In the genomic region with DNA sequence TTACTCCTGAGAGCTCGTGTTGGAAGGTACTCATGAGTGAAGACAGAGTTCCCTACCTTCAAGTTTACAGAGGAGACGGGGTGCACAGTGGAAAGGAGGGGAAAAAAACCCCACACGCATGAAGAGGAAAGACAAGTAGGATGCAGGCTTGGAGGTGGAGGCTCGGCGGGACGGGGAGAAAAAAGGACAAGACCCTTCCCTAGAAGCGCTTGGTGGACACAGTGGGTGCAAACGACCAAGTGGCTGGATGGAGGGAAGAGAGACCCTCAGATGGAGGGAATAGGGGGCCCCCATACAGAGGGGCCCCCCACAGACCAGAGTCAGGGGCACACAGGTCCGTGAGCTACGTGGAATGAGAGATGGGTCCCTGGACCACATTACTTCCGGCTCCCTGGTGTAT, we compare ENCODE assay signal across 27 cellular contexts.
"Had no signal": no experiment of that assay in that cellular context is flagged by ENCODE, and none has a peak within 500 bp of the region (broad histone marks: within the 10 kb centered on the region; RNA-seq: fewer than 3 reads in every experiment).

No MANE protein-coding gene starts in this region.

- H3K9me3 ChIP-seq: ascending aorta, MG63 had no signal

- H3K27ac ChIP-seq: ascending aorta, cardiac muscle cell, PC-9, RWPE1, SK-N-MC had no signal

- H3K4me1 ChIP-seq: ascending aorta had no signal

- DNase-seq: activated CD4-positive, alpha-beta T cell treated with anti-CD3 and anti-CD28 coated beads for 36 hours; activated CD4-positive, alpha-beta T cell treated with anti-CD3 and anti-CD28 coated beads, Interleukin-2, amount 10 ng/mL, durations not matched to agents 7 days and 5 days; activated CD4-positive, alpha-beta T cell treated with anti-CD3 and anti-CD28 coated beads, Interleukin-2, amount 50 U/mL, for 48 hours; activated CD8-positive, alpha-beta T cell treated with anti-CD3 and anti-CD28 coated beads, Interleukin-2, amount 10 ng/mL, durations not matched to agents 7 days and 5 days; activated gamma-delta T cell; activated naive CD4-positive, alpha-beta T cell treated with Interleukin-2 at 50 U/mL for 16 hours; activated naive CD8-positive, alpha-beta T cell treated with anti-CD3 and anti-CD28 coated beads, Interleukin-2, amount 10 ng/mL, durations not matched to agents 7 days and 5 days; activated T-cell treated with anti-CD3 and anti-CD28 coated beads, Interleukin-2, amount 50 U/mL, for 24 hours; Karpas-422; KBM-7; NCI-H1048; NCI-H1105 treated with DMSO at 0.1 percent for 48 hours; NCI-H1436; NCI-H1694; NCI-H1930; NCI-H2081 treated with DMSO at 0.1 percent for 48 hours; NCI-H226; NCI-H446 treated with DMSO at 0.1 percent for 48 hours; NCI-H524; PC-9 had no signal

- H3K4me3 ChIP-seq: ascending aorta, cardiac muscle cell, MG63, PC-9, SK-N-MC had no signal

- H3K36me3 ChIP-seq: ascending aorta, cardiac muscle cell, MG63 had no signal

- FAIRE-seq: RCC 7860, TTC549 had no signal

- H3K27me3 ChIP-seq: ascending aorta, cardiac muscle cell, MG63 had no signal

- H3K4me2 ChIP-seq: PC-9 had no signal

- H2AFZ ChIP-seq: PC-9 had no signal
